ENCODE assay signal across 20 cellular contexts in genomic region chr4:6731301-6731641, GRCh38. TPM values are rescaled to one million over a fixed set of nuclear protein-coding genes. Genes with fewer than 3 reads are reported as not detected.
"Had no signal": no experiment of that assay in that cellular context is flagged by ENCODE, and none has a peak within 500 bp of the region (broad histone marks: within the 10 kb centered on the region; RNA-seq: fewer than 3 reads in every experiment).

No MANE protein-coding gene starts in this region.

- H3K4me1 Mint-ChIP-seq: activated CD8-positive, alpha-beta memory T cell treated with anti-CD3 and anti-CD28 coated beads, Interleukin-2, amount 10 ng/mL, durations not matched to agents 7 days and 5 days; naive B cell; stimulated activated naive B cell treated with anti-CD40 and anti-IgM and Interleukin-4, amounts not matched to agents 10 μg/mL and 1 μg/mL and 100 μg/mL, for 72 hours had no signal

- H3K4me3 Mint-ChIP-seq: activated CD8-positive, alpha-beta memory T cell treated with anti-CD3 and anti-CD28 coated beads, Interleukin-2, amount 10 ng/mL, durations not matched to agents 7 days and 5 days; activated T-cell treated with anti-CD3 and anti-CD28 coated beads, Interleukin-2, amount 50 U/mL, for 4 hours; endodermal cell; naive B cell; stimulated activated naive B cell treated with anti-CD40 and anti-IgM and Interleukin-4, amounts not matched to agents 10 μg/mL and 1 μg/mL and 100 μg/mL, for 72 hours had no signal

- H3K36me3 ChIP-seq: gastrocnemius medialis, left lung had no signal

- DNase-seq: activated CD4-positive, alpha-beta T cell treated with anti-CD3 and anti-CD28 coated beads for 1 hour; activated CD4-positive, alpha-beta T cell treated with anti-CD3 and anti-CD28 coated beads, Interleukin-2, amount 50 U/mL, for 48 hours; activated CD8-positive, alpha-beta memory T cell treated with anti-CD3 and anti-CD28 coated beads, Interleukin-2, amount 10 ng/mL, durations not matched to agents 7 days and 5 days; activated effector memory CD4-positive, alpha-beta T cell treated with anti-CD3 and anti-CD28 coated beads, Interleukin-2, amount 50 U/mL, for 16 hours; activated T-cell treated with anti-CD3 and anti-CD28 coated beads, Interleukin-2, amount 50 U/mL, for 4 hours; amniotic stem cell; body of pancreas; endodermal cell; gastrocnemius medialis; left lung; mammary epithelial cell; naive B cell; stimulated activated CD4-positive, alpha-beta T cell treated with anti-CD3 and anti-CD28 coated beads, Interleukin-2, amount 100 ng/mL, for 48 hours; stimulated activated naive B cell treated with anti-CD40 and anti-IgM and Interleukin-4, amounts not matched to agents 10 μg/mL and 1 μg/mL and 100 μg/mL, for 72 hours; T-helper 1 cell; T1000 had no signal

- H3K27me3 Mint-ChIP-seq: activated CD8-positive, alpha-beta memory T cell treated with anti-CD3 and anti-CD28 coated beads, Interleukin-2, amount 10 ng/mL, durations not matched to agents 7 days and 5 days had no signal

- H3K9ac ChIP-seq: parathyroid adenoma had no signal

- H3K27ac ChIP-seq: body of pancreas, left lung, parathyroid adenoma had no signal

- H3K4me1 ChIP-seq: body of pancreas, parathyroid adenoma had no signal

- H2AFZ ChIP-seq: parathyroid adenoma had no signal

- H3K79me2 ChIP-seq: parathyroid adenoma had no signal

- H3K27ac Mint-ChIP-seq: activated CD8-positive, alpha-beta memory T cell treated with anti-CD3 and anti-CD28 coated beads, Interleukin-2, amount 10 ng/mL, durations not matched to agents 7 days and 5 days; endodermal cell; stimulated activated naive B cell treated with anti-CD40 and anti-IgM and Interleukin-4, amounts not matched to agents 10 μg/mL and 1 μg/mL and 100 μg/mL, for 72 hours had no signal

- H3K36me3 Mint-ChIP-seq: activated CD8-positive, alpha-beta memory T cell treated with anti-CD3 and anti-CD28 coated beads, Interleukin-2, amount 10 ng/mL, durations not matched to agents 7 days and 5 days; activated naive CD4-positive, alpha-beta T cell treated with anti-CD3 and anti-CD28 coated beads, Interleukin-2, amount 50 U/mL, for 72 hours; naive B cell; stimulated activated naive B cell treated with anti-CD40 and anti-IgM and Interleukin-4, amounts not matched to agents 10 μg/mL and 1 μg/mL and 100 μg/mL, for 72 hours had no signal

- H3K9me3 Mint-ChIP-seq: activated naive CD4-positive, alpha-beta T cell treated with anti-CD3 and anti-CD28 coated beads, Interleukin-2, amount 50 U/mL, for 72 hours; activated T-cell treated with anti-CD3 and anti-CD28 coated beads, Interleukin-2, amount 50 U/mL, for 4 hours; endodermal cell; naive B cell; stimulated activated naive B cell treated with anti-CD40 and anti-IgM and Interleukin-4, amounts not matched to agents 10 μg/mL and 1 μg/mL and 100 μg/mL, for 72 hours had no signal

- H3K4me3 ChIP-seq: body of pancreas, gastrocnemius medialis, left lung had no signal

- ATAC-seq: activated CD8-positive, alpha-beta memory T cell treated with anti-CD3 and anti-CD28 coated beads, Interleukin-2, amount 10 ng/mL, durations not matched to agents 7 days and 5 days; activated naive CD4-positive, alpha-beta T cell treated with anti-CD3 and anti-CD28 coated beads, Interleukin-2, amount 50 U/mL, for 72 hours; activated T-cell treated with anti-CD3 and anti-CD28 coated beads, Interleukin-2, amount 50 U/mL, for 4 hours; body of pancreas; gastrocnemius medialis; left lung; SK-N-SH treated with all-trans-retinoic acid at 6 μM for 48 hours; stimulated activated naive B cell treated with anti-CD40 and anti-IgM and Interleukin-4, amounts not matched to agents 10 μg/mL and 1 μg/mL and 100 μg/mL, for 72 hours had no signal

- H3K9me3 ChIP-seq: body of pancreas, gastrocnemius medialis, left lung had no signal

- H3K27me3 ChIP-seq: body of pancreas, gastrocnemius medialis, left lung had no signal

RNA-seq across cellular contexts. Expression of gene S100P, which starts 37.6 kb away (rescaled TPM):
- total RNA-seq: endodermal cell, renal cortical epithelial cell had no signal
